ENCODE assay signal across 9 cellular contexts in the genomic region with DNA sequence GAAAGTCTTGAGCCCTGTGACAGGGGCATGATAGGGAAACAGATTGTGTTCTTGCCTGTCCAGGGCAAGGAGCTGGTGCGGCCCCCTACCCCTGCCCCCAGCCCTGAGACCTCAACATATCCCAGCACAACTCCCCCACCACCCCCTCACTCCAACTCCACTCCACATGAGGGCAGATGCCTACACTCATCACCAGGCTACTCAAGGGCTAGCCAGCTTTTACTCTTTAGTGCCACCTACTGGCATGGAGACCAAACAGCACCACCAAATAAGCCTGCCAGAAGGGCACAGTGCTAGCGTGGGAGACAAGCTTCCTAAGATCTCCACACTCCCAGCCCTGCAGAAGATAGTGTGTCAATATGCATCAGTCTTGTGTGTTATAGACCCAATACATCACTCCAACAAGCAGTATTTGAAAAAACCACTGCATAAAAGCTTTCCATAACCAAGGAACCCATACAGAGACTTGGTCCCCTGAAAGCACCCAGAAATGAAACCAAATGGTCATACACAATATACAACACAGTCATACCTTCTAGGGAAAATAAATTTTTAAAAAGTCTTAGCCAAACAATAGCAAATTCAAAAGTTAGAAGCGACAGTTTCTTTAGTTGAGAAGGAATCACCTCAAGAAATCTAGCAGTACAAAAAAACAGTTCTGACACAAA.
DNase-seq lines count a peak whose midpoint lies in the region; TF ChIP-seq lines count a peak whose summit lies in the region.
"Had no signal": no experiment of that assay in that cellular context is flagged by ENCODE, and none has a peak within 500 bp of the region (broad histone marks: within the 10 kb centered on the region; RNA-seq: fewer than 3 reads in every experiment).

No MANE protein-coding gene starts in this region.

- no peak overlapping the region for H3K27ac ChIP-seq in neutrophil
- H3K27ac ChIP-seq: BLaER1 treated with 17β-estradiol and CSF1 and Interleukin-3, amounts not matched to agents 10 nM and 100 nM had no signal

- peaks cover 16% of the 10 kb centered on the region for H3K27me3 ChIP-seq in neutrophil
- H3K27me3 ChIP-seq: BLaER1 treated with 17β-estradiol and CSF1 and Interleukin-3, amounts not matched to agents 10 nM and 100 nM had no signal

- H3K9me3 ChIP-seq in neutrophil = no peaks in the 10 kb centered on the region

- no peaks in the 10 kb centered on the region for H3K36me3 ChIP-seq in neutrophil
- H3K36me3 ChIP-seq: BLaER1 treated with 17β-estradiol and CSF1 and Interleukin-3, amounts not matched to agents 10 nM and 100 nM had no signal

- no peaks in the 10 kb centered on the region for H3K4me1 ChIP-seq in neutrophil (ENCODE audit: control insufficient read depth in 1 of 2, insufficient read depth in 1 of 2, low read depth in 1 of 2, low read length in 1 of 2)

- no peak for TF ChIP-seq POLR2A in NB4 (IDR thresholded peaks at IDR 0.05; ENCODE audit: extremely low read depth, insufficient read length)

- H3K4me3 ChIP-seq in HFF-Myc (replicated peaks; ENCODE audit: low read depth, low read length) (no peak overlapping the region), NB4 (ENCODE audit: low read depth, low read length) (no peak overlapping the region), epithelial cell of proximal tubule (ENCODE audit: low read depth, low read length) (no peak overlapping the region), neutrophil (ENCODE audit: low read depth in 1 of 2, low read length in 1 of 2) (no peak overlapping the region)
- H3K4me3 ChIP-seq: BLaER1 treated with 17β-estradiol and CSF1 and Interleukin-3, amounts not matched to agents 10 nM and 100 nM had no signal

- TF ChIP-seq CTCF in HFF-Myc (IDR thresholded peaks at IDR 0.05; ENCODE audit: low read depth, low read length, missing control alignments) (peak; percentile 80), NB4 (IDR thresholded peaks at IDR 0.05; ENCODE audit: low read depth, low read length) (peak; percentile 83), epithelial cell of proximal tubule (conservative IDR thresholded peaks at IDR 0.05; ENCODE audit: low read depth, low read length) (peak; percentile 87), neutrophil (IDR thresholded peaks at IDR 0.05) (peak; percentile 89)

- DNase-seq in NCI-H2081 (lab: John Stamatoyannopoulos, UW) = peak; percentile 0 to 20
- no peak for DNase-seq in NCI-H2081 treated with DMSO at 0.1 percent for 48 hours (lab: John Stamatoyannopoulos, UW)
- DNase-seq in HFF-Myc (ENCODE audit: extremely low read depth, low read depth) = peak; percentile 21
- peak; percentile 48 for DNase-seq in NB4 (ENCODE audit: low read depth)
- peak; percentile 61 to 69 for DNase-seq in activated CD4-positive, alpha-beta T cell treated with anti-CD3 and anti-CD28 coated beads, Interleukin-2, amount 50 U/mL, for 48 hours
- no peak for DNase-seq in epithelial cell of proximal tubule (ENCODE audit: low read depth)
- no peak for DNase-seq in inferior parietal cortex (ENCODE audit: extremely low spot score)

Comparison
In these comparisons a context has a peak if more than half of its experiments do, and no peak if none do; other contexts are left out.
1. DNase-seq: peak in NCI-H2081 (2 of 2), HFF-Myc (single experiment), NB4 (single experiment) and activated CD4-positive, alpha-beta T cell treated with anti-CD3 and anti-CD28 coated beads, Interleukin-2, amount 50 U/mL, for 48 hours (2 of 2); none in NCI-H2081 treated with DMSO at 0.1 percent for 48 hours (single experiment), epithelial cell of proximal tubule (single experiment) and inferior parietal cortex (single experiment).
2. Peak in every context shown above with its lines, with median percentiles within 50 percentile points of each other: CTCF ChIP-seq.